Comparison of ENCODE assay signal across 18 cellular contexts in the genomic region with DNA sequence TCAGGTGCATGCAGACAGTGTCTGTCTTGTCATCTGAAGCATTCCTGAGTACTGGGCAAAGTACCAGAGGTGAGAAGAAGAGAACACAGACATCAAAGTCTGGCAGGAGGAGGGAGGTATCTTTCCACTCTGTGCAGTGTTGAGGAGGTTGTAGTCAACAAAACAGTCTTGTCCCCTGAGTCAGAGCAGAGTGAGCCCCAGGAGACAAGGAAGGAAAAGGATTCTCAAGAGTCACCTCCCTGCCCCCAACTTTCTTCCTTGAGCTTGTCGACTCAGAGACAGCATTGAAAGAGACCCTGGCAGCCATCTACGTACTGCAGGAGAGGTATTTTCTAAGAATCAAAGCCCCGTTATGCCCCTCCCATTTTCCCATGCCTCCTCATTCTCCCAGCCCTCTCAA. TPM values are rescaled to one million over a fixed set of nuclear protein-coding genes. Genes with fewer than 3 reads are reported as not detected.
A peak's percentile ranks its signal among the peaks of the same experiment; 100 is the strongest.
DNase-seq lines count a peak whose midpoint lies in the region; ATAC-seq and TF ChIP-seq lines count a peak whose summit lies in the region.
"Had no signal": no experiment of that assay in that cellular context is flagged by ENCODE, and none has a peak within 500 bp of the region (broad histone marks: within the 10 kb centered on the region; RNA-seq: fewer than 3 reads in every experiment).

No MANE protein-coding gene starts in this region.

- intact Hi-C loops in heart left ventricle (cut with DNase I): loop anchor here in 1 of 10 donors (5.0 kb wide), 1 partner anchor 37 kb away; no protein-coding TSS in a partner anchor

- no peak for TF ChIP-seq CTCF in heart left ventricle (IDR thresholded peaks at IDR 0.05)
- TF ChIP-seq CTCF in GM10266 (IDR thresholded peaks at IDR 0.05; ENCODE audit: control insufficient read depth, insufficient read depth, low read depth, missing control alignments): no peak

- H3K27me3 ChIP-seq in heart left ventricle: peaks cover 0 to 40% (median 0%) of the 10 kb centered on the region in 9 donors
- H3K27me3 ChIP-seq: suprapubic skin had no signal

- ATAC-seq in heart left ventricle: peak in 1 of 4 donors; percentile 30

- WGBS in heart left ventricle, 4 donors: 12 to 29% (median 21%) methylated on average over 3 of the region's 3 CpGs

- H3K9me3 ChIP-seq in ES-I3 (ENCODE audit: control insufficient read depth, insufficient read depth, low read length) (no peaks in the 10 kb centered on the region), heart left ventricle (no peaks in the 10 kb centered on the region)
- H3K9me3 ChIP-seq: suprapubic skin had no signal

- DNase-seq in T1000 (lab: John Stamatoyannopoulos, UW) (peak; percentile 1), heart left ventricle (no peak), renal cortical epithelial cell (ENCODE audit: low read depth) (peak; percentile 5), ureter (ENCODE audit: low spot score) (no peak), GM10266 (ENCODE audit: extremely low spot score) (no peak)
- no peak for DNase-seq in stimulated activated CD4-positive, alpha-beta T cell treated with anti-CD3 and anti-CD28 coated beads, Interleukin-4, amount 100 ng/mL, for 1 hour
- DNase-seq: activated CD4-positive, alpha-beta T cell treated with anti-CD3 and anti-CD28 coated beads, Interleukin-2, amount 50 U/mL, for 48 hours; activated T-cell treated with anti-CD3 and anti-CD28 coated beads, Interleukin-2, amount 50 U/mL, for 1 hour; DMS153; NCI-H2029 treated with DMSO at 0.1 percent for 48 hours; NCI-H524 treated with DMSO at 0.1 percent for 48 hours; nephron progenitor cell; retina; stimulated activated CD4-positive, alpha-beta T cell treated with anti-CD3 and anti-CD28 coated beads, Interleukin-1b, Interleukin-23, amount 100 ng/mL, for 48 hours had no signal

- TF ChIP-seq POLR2A in heart left ventricle (IDR thresholded peaks at IDR 0.05): no peak

- peak overlapping the region; percentile 18; the same call in 1 of the 2 replicates for H3K9ac ChIP-seq in ES-I3 (ENCODE audit: low read depth, low read length)

- H3K4me3 ChIP-seq in heart left ventricle: peak overlapping the region in 7 of 12 donors; percentile 1 to 23 (median 17)
- H3K4me3 ChIP-seq: SK-N-MC, suprapubic skin had no signal

- H3K36me3 ChIP-seq in ES-I3 (ENCODE audit: insufficient read depth, low read length): no peaks in the 10 kb centered on the region
- H3K36me3 ChIP-seq in heart left ventricle: no peaks in the 10 kb centered on the region
- H3K36me3 ChIP-seq: suprapubic skin had no signal

- 0 out of 2 replicates have a peak, but pooled peaks cover 11% of the 10 kb centered on the region for H3K4me1 ChIP-seq in ES-I3 (ENCODE audit: insufficient read depth, low read length)
- no peaks in the 10 kb centered on the region for H3K4me1 ChIP-seq in heart left ventricle

- peak overlapping the region in 9 of 12 donors; percentile 11 to 81 (median 68) for H3K27ac ChIP-seq in heart left ventricle
- H3K27ac ChIP-seq: C4-2B, SK-N-MC, suprapubic skin had no signal

RNA-seq across cellular contexts. Expression of a gene that starts 4.4 kb away (rescaled TPM):
- total RNA-seq in heart left ventricle: 10 to 100 TPM; 38.2 to 85.2 (median 53.8) TPM
- 100 to 1,000 TPM in 1 of 2 donors, 10 to 100 TPM in 1; 45.0 to 137 TPM for polyA plus RNA-seq in heart left ventricle
- total RNA-seq in renal cortical epithelial cell: 5.9 and 8.3 TPM in 2 replicates
- total RNA-seq in ureter: 46.1 TPM

Comparison
In these comparisons a context has a peak if more than half of its experiments do, and no peak if none do; other contexts are left out.
1. DNase-seq: peak in T1000 (single experiment) and renal cortical epithelial cell (single experiment); none in heart left ventricle (0 of 5), stimulated activated CD4-positive, alpha-beta T cell treated with anti-CD3 and anti-CD28 coated beads, Interleukin-4, amount 100 ng/mL, for 1 hour (single experiment), ureter (single experiment) and GM10266 (single experiment).